In genomic region chr17:72458301-72458700, GRCh38 we compare ENCODE assay signal across 2 cellular contexts.
TF ChIP-seq lines count a peak whose summit lies in the region.

No MANE protein-coding gene starts in this region.

TF ChIP-seq in A549, 52 proteins besides CTCF, POLR2A, EP300 and RAD21:
- no peak for TF ChIP-seq RFX5 (IDR thresholded peaks at IDR 0.05)
- no peak for TF ChIP-seq SMC3 (IDR thresholded peaks at IDR 0.05)
- TF ChIP-seq PHF8 (IDR thresholded peaks at IDR 0.05; ENCODE audit: borderline replicate concordance, low read depth) = no peak
- no peak for TF ChIP-seq SREBF2 (IDR thresholded peaks at IDR 0.05)
- no peak for TF ChIP-seq HMGXB4 (CRISPR knock-in tag; IDR thresholded peaks at IDR 0.05; ENCODE audit: borderline replicate concordance)
- TF ChIP-seq NFE2L2 (conservative IDR thresholded peaks at IDR 0.05; ENCODE audit: low read length) = no peak
- no peak for TF ChIP-seq TFCP2L1 (CRISPR knock-in tag; IDR thresholded peaks at IDR 0.05)
- TF ChIP-seq JUNB (IDR thresholded peaks at IDR 0.05) = no peak
- TF ChIP-seq ZC3H11A (IDR thresholded peaks at IDR 0.05) = no peak
- TF ChIP-seq HOXB5 (CRISPR knock-in tag; IDR thresholded peaks at IDR 0.05) = no peak
- no peak for TF ChIP-seq ATOH8 (CRISPR knock-in tag; IDR thresholded peaks at IDR 0.05; ENCODE audit: low read depth)
- TF ChIP-seq PBX3 (IDR thresholded peaks at IDR 0.05) = no peak
- TF ChIP-seq REST (IDR thresholded peaks at IDR 0.05) = no peak
- TF ChIP-seq HEYL (CRISPR knock-in tag; IDR thresholded peaks at IDR 0.05) = no peak; the same call in 1 of the 2 replicates
- no peak for TF ChIP-seq ESRRA (IDR thresholded peaks at IDR 0.05; ENCODE audit: borderline replicate concordance, low read length)
- no peak for TF ChIP-seq CHD2 (IDR thresholded peaks at IDR 0.05; ENCODE audit: low read length, partially characterized antibody)
- TF ChIP-seq CBX2 (IDR thresholded peaks at IDR 0.05; ENCODE audit: borderline replicate concordance, low read depth) = no peak

TF ChIP-seq in H1, 55 proteins besides CTCF, POLR2A, EP300 and RAD21:
- TF ChIP-seq RXRA (IDR thresholded peaks at IDR 0.05; ENCODE audit: insufficient read depth, low read depth, low read length) = no peak
- no peak for TF ChIP-seq TCF12 (IDR thresholded peaks at IDR 0.05; ENCODE audit: low read depth, low read length)
- no peak for TF ChIP-seq MAX (IDR thresholded peaks at IDR 0.05)
- no peak for TF ChIP-seq SRF (IDR thresholded peaks at IDR 0.05; ENCODE audit: low read depth, low read length)
- TF ChIP-seq SIN3A (conservative IDR thresholded peaks at IDR 0.05 in 1 of 2, IDR thresholded peaks at IDR 0.05 in 1 of 2; ENCODE audit: low read depth in 1 of 2, low read length in 2 of 2) = no peak
- no peak for TF ChIP-seq JUN (IDR thresholded peaks at IDR 0.05; ENCODE audit: low read depth, low read length)
- no peak for TF ChIP-seq CBX8 (IDR thresholded peaks at IDR 0.05; ENCODE audit: borderline replicate concordance, low read depth, low read length)
- TF ChIP-seq CHD1 (IDR thresholded peaks at IDR 0.05; ENCODE audit: low read depth, low read length) = no peak
- TF ChIP-seq USF2 (IDR thresholded peaks at IDR 0.05; ENCODE audit: low read length) = no peak
- no peak for TF ChIP-seq RFX5 (IDR thresholded peaks at IDR 0.05; ENCODE audit: borderline replicate concordance, low read depth, low read length)
- no peak for TF ChIP-seq GTF2F1 (IDR thresholded peaks at IDR 0.05; ENCODE audit: borderline replicate concordance, low read depth, low read length)
- no peak for TF ChIP-seq SP2 (IDR thresholded peaks at IDR 0.05; ENCODE audit: low read length)
- TF ChIP-seq ATF3 (IDR thresholded peaks at IDR 0.05; ENCODE audit: insufficient read depth, low read depth, low read length) = no peak
TF ChIP-seq in H1: peak in this region for 0.
